Comparison of ENCODE assay signal across 1 cellular context in genomic region chr14:93019970-93020369, GRCh38.
TF ChIP-seq lines count a peak whose summit lies in the region.

No MANE protein-coding gene starts in this region.

TF ChIP-seq in HepG2, 621 proteins besides CTCF, POLR2A, EP300 and RAD21 (continued from another document and continues in another):
- TF ChIP-seq IRF9 (CRISPR knock-in tag; IDR thresholded peaks at IDR 0.05; ENCODE audit: borderline replicate concordance) (peak; percentile 24; the same call in 1 of the 2 replicates), KDM5B (CRISPR knock-in tag; IDR thresholded peaks at IDR 0.05; ENCODE audit: borderline replicate concordance) (peak; percentile 43; the same call in 1 of the 2 replicates), ARID4A (CRISPR knock-in tag; IDR thresholded peaks at IDR 0.05; ENCODE audit: borderline replicate concordance) (peak; percentile 28; the same call in 1 of the 2 replicates), ZNF784 (CRISPR knock-in tag; IDR thresholded peaks at IDR 0.05; ENCODE audit: borderline replicate concordance) (0 out of 2 replicates have a peak, but pooled peaks have one; percentile 22), ZMYM4 (CRISPR knock-in tag; IDR thresholded peaks at IDR 0.05) (0 out of 2 replicates have a peak, but pooled peaks have one; percentile 25), SKIL (CRISPR knock-in tag; IDR thresholded peaks at IDR 0.05; ENCODE audit: borderline replicate concordance) (peak; percentile 29; the same call in 1 of the 2 replicates), ZNF567 (CRISPR knock-in tag; IDR thresholded peaks at IDR 0.05; ENCODE audit: borderline replicate concordance) (0 out of 2 replicates have a peak, but pooled peaks have one; percentile 40), ZFP1 (CRISPR knock-in tag; IDR thresholded peaks at IDR 0.05) (no peak), ETV5 (CRISPR knock-in tag; IDR thresholded peaks at IDR 0.05; ENCODE audit: borderline replicate concordance) (peak; percentile 26; the same call in 1 of the 2 replicates), KDM3A (CRISPR knock-in tag; IDR thresholded peaks at IDR 0.05; ENCODE audit: low read depth) (0 out of 2 replicates have a peak, but pooled peaks have one; percentile 34), ZNF574 (CRISPR knock-in tag; IDR thresholded peaks at IDR 0.05) (peak; percentile 38; the same call in 1 of the 2 replicates), U2AF1 (optimal IDR thresholded peaks at IDR 0.05; ENCODE audit: low read depth, low read length) (peak; percentile 45), UBTF (CRISPR knock-in tag; IDR thresholded peaks at IDR 0.05) (peak; percentile 44), MED8 (CRISPR knock-in tag; IDR thresholded peaks at IDR 0.05; ENCODE audit: insufficient replicate concordance) (peak; percentile 76), ZFP91 (CRISPR knock-in tag; IDR thresholded peaks at IDR 0.05; ENCODE audit: borderline replicate concordance) (peak; percentile 82; the same call in 1 of the 2 replicates), FOXJ3 (CRISPR knock-in tag; IDR thresholded peaks at IDR 0.05; ENCODE audit: borderline replicate concordance) (peak; percentile 13; the same call in 1 of the 2 replicates), ZMYM3 (CRISPR knock-in tag; IDR thresholded peaks at IDR 0.05) (peak; percentile 82), GFI1 (CRISPR knock-in tag; IDR thresholded peaks at IDR 0.05; ENCODE audit: borderline replicate concordance) (peak; percentile 34; the same call in 1 of the 2 replicates), FOXA3 (CRISPR knock-in tag; IDR thresholded peaks at IDR 0.05) (peak; percentile 16; the same call in 1 of the 2 replicates), TBX2 (CRISPR knock-in tag; IDR thresholded peaks at IDR 0.05; ENCODE audit: borderline replicate concordance) (peak; percentile 43; the same call in 1 of the 2 replicates), PAWR (CRISPR knock-in tag; IDR thresholded peaks at IDR 0.05; ENCODE audit: borderline replicate concordance) (no peak), SPEN (CRISPR knock-in tag; IDR thresholded peaks at IDR 0.05; ENCODE audit: low read depth) (0 out of 2 replicates have a peak, but pooled peaks have one; percentile 30), PPARG (CRISPR knock-in tag; conservative IDR thresholded peaks at IDR 0.05) (peak; percentile 64; the same call in 1 of the 2 replicates), ONECUT2 (CRISPR knock-in tag; IDR thresholded peaks at IDR 0.05) (peak; percentile 7; the same call in 1 of the 2 replicates), NONO (IDR thresholded peaks at IDR 0.05) (no peak), NONO (CRISPR knock-in tag; conservative IDR thresholded peaks at IDR 0.05) (peak; percentile 74; the same call in 1 of the 2 replicates), ZNF564 (CRISPR knock-in tag; IDR thresholded peaks at IDR 0.05) (0 out of 2 replicates have a peak, but pooled peaks have one; percentile 71), PAXIP1 (CRISPR knock-in tag; conservative IDR thresholded peaks at IDR 0.05) (peak; percentile 87), DMAP1 (CRISPR knock-in tag; IDR thresholded peaks at IDR 0.05) (peak; percentile 49; the same call in 1 of the 2 replicates), PRPF4 (IDR thresholded peaks at IDR 0.05; ENCODE audit: low read depth, low read length, poor library complexity, severe bottlenecking) (peak; percentile 78), FOXP4 (CRISPR knock-in tag; IDR thresholded peaks at IDR 0.05) (peak; percentile 69; the same call in 1 of the 2 replicates), SOX13 (IDR thresholded peaks at IDR 0.05) (no peak), SOX13 (CRISPR knock-in tag; conservative IDR thresholded peaks at IDR 0.05 in 1 of 2, IDR thresholded peaks at IDR 0.05 in 1 of 2) (peak in 1 of 2 experiments; percentile 76; a peak in 2 of 4 replicates), ZBTB38 (CRISPR knock-in tag; IDR thresholded peaks at IDR 0.05) (0 out of 2 replicates have a peak, but pooled peaks have one; percentile 22), HNRNPL (IDR thresholded peaks at IDR 0.05; ENCODE audit: low read depth, low read length) (0 out of 2 replicates have a peak, but pooled peaks have one; percentile 75)
